In genomic region chr1:150441121-150441520, GRCh38 we compare ENCODE assay signal across 24 cellular contexts.
"Had no signal": no experiment of that assay in that cellular context is flagged by ENCODE, and none has a peak within 500 bp of the region (broad histone marks: within the 10 kb centered on the region; RNA-seq: fewer than 3 reads in every experiment).

No MANE protein-coding gene starts in this region.

- H3K27ac Mint-ChIP-seq: activated CD8-positive, alpha-beta T cell treated with anti-CD3 and anti-CD28 coated beads, Interleukin-2, amount 10 ng/mL, durations not matched to agents 7 days and 5 days; activated naive CD4-positive, alpha-beta T cell treated with anti-CD3 and anti-CD28 coated beads, Interleukin-2, amount 50 U/mL, for 72 hours; T-helper 1 cell treated with Interleukin-12 subunit alpha and Interleukin-12 subunit beta and Interleukin-4 antibody, amounts not matched to agents 30 μg/mL and 1 μg/mL, for 36 hours; WTC11 had no signal

- H3K4me3 ChIP-seq: SJSA1 had no signal

- DNase-seq: activated CD4-positive, alpha-beta T cell treated with anti-CD3 and anti-CD28 coated beads for 48 hours; activated CD4-positive, alpha-beta T cell treated with anti-CD3 and anti-CD28 coated beads, Interleukin-2, amount 50 U/mL, for 4 hours; activated CD4-positive, CD25-positive, alpha-beta regulatory T cell treated with anti-CD3 and anti-CD28 coated beads, Interleukin-2, amount 50 U/mL, for 72 hours; activated CD8-positive, alpha-beta memory T cell treated with anti-CD3 and anti-CD28 coated beads, Interleukin-2, amount 50 U/mL, for 48 hours; activated CD8-positive, alpha-beta T cell treated with anti-CD3 and anti-CD28 coated beads, Interleukin-2, amount 10 ng/mL, durations not matched to agents 7 days and 5 days; activated T-cell treated with anti-CD3 and anti-CD28 coated beads, Interleukin-2, amount 50 U/mL, for 1 hour; brain microvascular endothelial cell; cerebellar nuclear complex; MM.1S; NCI-H1105; NCI-H1436; NCI-H187; NCI-H2081; NCI-H510A treated with DMSO at 0.1 percent for 48 hours; NCI-H69; NK-92 treated with Interleukin-12 subunit alpha and Interleukin-12 subunit beta, amount 100 ng/mL, for 24 hours; PC-3; SHP77; T-helper 9 cell had no signal

- H3K4me1 Mint-ChIP-seq: WTC11 had no signal

- H3K27me3 ChIP-seq: brain microvascular endothelial cell, SJSA1 had no signal

- H3K4me3 Mint-ChIP-seq: activated CD8-positive, alpha-beta T cell treated with anti-CD3 and anti-CD28 coated beads, Interleukin-2, amount 10 ng/mL, durations not matched to agents 7 days and 5 days; T-helper 1 cell treated with Interleukin-12 subunit alpha and Interleukin-12 subunit beta and Interleukin-4 antibody, amounts not matched to agents 30 μg/mL and 1 μg/mL, for 36 hours; WTC11 had no signal

- H3K4me1 ChIP-seq: SJSA1 had no signal

- ATAC-seq: activated CD8-positive, alpha-beta T cell treated with anti-CD3 and anti-CD28 coated beads, Interleukin-2, amount 10 ng/mL, durations not matched to agents 7 days and 5 days; activated naive CD4-positive, alpha-beta T cell treated with anti-CD3 and anti-CD28 coated beads, Interleukin-2, amount 50 U/mL, for 72 hours; PC-3; WTC11 had no signal

- H3K9me3 Mint-ChIP-seq: activated naive CD4-positive, alpha-beta T cell treated with anti-CD3 and anti-CD28 coated beads, Interleukin-2, amount 50 U/mL, for 72 hours; T-helper 1 cell treated with Interleukin-12 subunit alpha and Interleukin-12 subunit beta and Interleukin-4 antibody, amounts not matched to agents 30 μg/mL and 1 μg/mL, for 36 hours; WTC11 had no signal

- H3K9me3 ChIP-seq: SJSA1 had no signal

- H3K27ac ChIP-seq: brain microvascular endothelial cell, KMS-11, SJSA1 had no signal
